Comparison of ENCODE assay signal across 1 cellular context in genomic region chr16:56608876-56609462, GRCh38.
TF ChIP-seq lines count a peak whose summit lies in the region.

No MANE protein-coding gene starts in this region.

TF ChIP-seq in endothelial cell of umbilical vein, 7 proteins besides CTCF, POLR2A, EP300 and RAD21 (continued from another document):
- TF ChIP-seq FOS (IDR thresholded peaks at IDR 0.05; ENCODE audit: borderline replicate concordance, insufficient read depth, low read length) (no peak), GATA2 (IDR thresholded peaks at IDR 0.05; ENCODE audit: insufficient read depth, insufficient read length, low read depth, low read length) (peak; percentile 33), JUN (IDR thresholded peaks at IDR 0.05; ENCODE audit: borderline replicate concordance, insufficient read depth, insufficient read length, low read depth) (no peak)
- TF ChIP-seq, protein P1, sequence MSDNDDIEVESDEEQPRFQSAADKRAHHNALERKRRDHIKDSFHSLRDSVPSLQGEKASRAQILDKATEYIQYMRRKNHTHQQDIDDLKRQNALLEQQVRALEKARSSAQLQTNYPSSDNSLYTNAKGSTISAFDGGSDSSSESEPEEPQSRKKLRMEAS (IDR thresholded peaks at IDR 0.05; ENCODE audit: insufficient read depth, insufficient read length): no peak
